15 cellular contexts compared by ENCODE assay signal in genomic region chr16:4652561-4652960, GRCh38.
"Had no signal": no experiment of that assay in that cellular context is flagged by ENCODE, and none has a peak within 500 bp of the region (broad histone marks: within the 10 kb centered on the region; RNA-seq: fewer than 3 reads in every experiment).

No MANE protein-coding gene starts in this region.

- H3K9me3 ChIP-seq: mucosa of descending colon, neutrophil had no signal

- ATAC-seq: naive thymus-derived CD4-positive, alpha-beta T cell; T-cell had no signal

- H3K4me3 ChIP-seq: mucosa of descending colon had no signal

- DNase-seq: activated CD4-positive, alpha-beta T cell treated with anti-CD3 and anti-CD28 coated beads, Interleukin-2, amount 10 ng/mL, durations not matched to agents 7 days and 5 days; activated CD8-positive, alpha-beta memory T cell treated with anti-CD3 and anti-CD28 coated beads for 24 hours; activated gamma-delta T cell treated with Interleukin-2 at 50 U/mL for 16 hours; amniotic stem cell; central memory CD4-positive, alpha-beta T cell; effector memory CD4-positive, alpha-beta T cell; foreskin melanocyte; head of caudate nucleus; mucosa of descending colon; naive thymus-derived CD4-positive, alpha-beta T cell; stimulated activated CD4-positive, alpha-beta T cell treated with anti-CD3 and anti-CD28 coated beads, Interleukin-4, amount 100 ng/mL, for 1 hour; stimulated activated naive CD4-positive, alpha-beta T cell treated with Interleukin-2 at 50 U/mL for 16 hours; T-cell; T-helper 9 cell had no signal

- H3K27me3 ChIP-seq: neutrophil had no signal
